In the genomic region with DNA sequence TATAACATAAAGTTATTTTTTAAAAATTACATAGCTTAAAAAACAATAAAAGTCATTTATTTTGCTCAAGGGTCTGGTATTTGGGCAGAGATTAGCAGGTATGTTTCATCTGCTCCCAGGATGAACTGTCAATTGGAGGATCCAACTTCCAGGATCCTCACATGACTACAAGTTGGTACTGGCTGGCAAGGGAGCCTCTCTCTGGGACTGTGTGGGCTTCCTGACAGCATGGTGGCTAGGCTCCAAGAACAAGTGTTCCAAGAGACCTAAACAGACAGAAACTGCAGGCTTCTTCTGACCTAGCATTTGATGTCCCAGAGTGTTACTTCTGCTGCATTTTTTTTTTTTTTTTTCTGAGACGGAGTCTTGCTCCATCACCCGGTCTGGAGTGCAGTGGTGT, we compare ENCODE assay signal across 2 cellular contexts.
TF ChIP-seq lines count a peak whose summit lies in the region.

No MANE protein-coding gene starts in this region.

TF ChIP-seq in A549, 52 proteins besides CTCF, POLR2A, EP300 and RAD21:
- no peak for TF ChIP-seq BCL3 (IDR thresholded peaks at IDR 0.05)
- no peak for TF ChIP-seq FOSL2 (IDR thresholded peaks at IDR 0.05)
- no peak for TF ChIP-seq FOSL2 (CRISPR knock-in tag; IDR thresholded peaks at IDR 0.05)
- TF ChIP-seq ZSCAN20 (CRISPR knock-in tag; IDR thresholded peaks at IDR 0.05): no peak
- TF ChIP-seq ESRRA (IDR thresholded peaks at IDR 0.05; ENCODE audit: borderline replicate concordance, low read length): no peak
- TF ChIP-seq TP53 (CRISPR knock-in tag; IDR thresholded peaks at IDR 0.05): no peak
- no peak for TF ChIP-seq TFCP2L1 (CRISPR knock-in tag; IDR thresholded peaks at IDR 0.05)
- TF ChIP-seq ELK1 (IDR thresholded peaks at IDR 0.05; ENCODE audit: low read depth, low read length): no peak
- TF ChIP-seq HOXA7 (CRISPR knock-in tag; IDR thresholded peaks at IDR 0.05): no peak
- TF ChIP-seq HOXB5 (CRISPR knock-in tag; IDR thresholded peaks at IDR 0.05): no peak

TF ChIP-seq in K562, 482 proteins besides CTCF, POLR2A, EP300 and RAD21 (continued from another document):
- TF ChIP-seq, protein P1, sequence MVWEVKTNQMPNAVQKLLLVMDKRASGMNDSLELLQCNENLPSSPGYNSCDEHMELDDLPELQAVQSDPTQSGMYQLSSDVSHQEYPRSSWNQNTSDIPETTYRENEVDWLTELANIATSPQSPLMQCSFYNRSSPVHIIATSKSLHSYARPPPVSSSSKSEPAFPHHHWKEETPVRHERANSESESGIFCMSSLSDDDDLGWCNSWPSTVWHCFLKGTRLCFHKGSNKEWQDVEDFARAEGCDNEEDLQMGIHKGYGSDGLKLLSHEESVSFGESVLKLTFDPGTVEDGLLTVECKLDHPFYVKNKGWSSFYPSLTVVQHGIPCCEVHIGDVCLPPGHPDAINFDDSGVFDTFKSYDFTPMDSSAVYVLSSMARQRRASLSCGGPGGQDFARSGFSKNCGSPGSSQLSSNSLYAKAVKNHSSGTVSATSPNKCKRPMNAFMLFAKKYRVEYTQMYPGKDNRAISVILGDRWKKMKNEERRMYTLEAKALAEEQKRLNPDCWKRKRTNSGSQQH (CRISPR knock-in tag; IDR thresholded peaks at IDR 0.05): no peak
- TF ChIP-seq TRIM28 (IDR thresholded peaks at IDR 0.05): no peak
- TF ChIP-seq ZNF12 (CRISPR knock-in tag; IDR thresholded peaks at IDR 0.05): no peak
- TF ChIP-seq POLR2G (IDR thresholded peaks at IDR 0.05; ENCODE audit: low read depth, low read length): no peak
- no peak for TF ChIP-seq ZNF431 (CRISPR knock-in tag; IDR thresholded peaks at IDR 0.05)
- no peak for TF ChIP-seq ARID1B (IDR thresholded peaks at IDR 0.05)
- TF ChIP-seq NRF1 (conservative IDR thresholded peaks at IDR 0.05 in 1 of 2, IDR thresholded peaks at IDR 0.05 in 1 of 2): no peak
- TF ChIP-seq MIER1 (IDR thresholded peaks at IDR 0.05; ENCODE audit: low read depth): no peak
